In genomic region chr17:65395924-65396323, GRCh38 we compare ENCODE assay signal across 21 cellular contexts.
"Had no signal": no experiment of that assay in that cellular context is flagged by ENCODE, and none has a peak within 500 bp of the region (broad histone marks: within the 10 kb centered on the region; RNA-seq: fewer than 3 reads in every experiment).

No MANE protein-coding gene starts in this region.

- H3K27me3 ChIP-seq: SJSA1 had no signal

- H3K27ac ChIP-seq: HL-60, SJSA1, SK-N-MC had no signal

- DNase-seq: Karpas-422, KG1, MG63, NCI-H1092, NCI-H1105 treated with DMSO at 0.1 percent for 48 hours, NCI-H1417 treated with DMSO at 0.1 percent for 48 hours, NCI-H146, NCI-H187, NCI-H2029, NCI-H2081 treated with DMSO at 0.1 percent for 48 hours, NCI-H2227 treated with DMSO at 0.1 percent for 48 hours, NCI-H446, NCI-H510A, Right ventricle myocardium superior, RPMI8226, SIG-M5 had no signal

- H3K4me3 ChIP-seq: MG63, SJSA1, SK-N-MC had no signal

- H3K36me3 ChIP-seq: MG63, SJSA1 had no signal

- FAIRE-seq: HTR-8/SVneo, RCC 7860 had no signal

- H3K9me3 ChIP-seq: MG63, SJSA1 had no signal
